Comparison of ENCODE assay signal across 1 cellular context in the genomic region with DNA sequence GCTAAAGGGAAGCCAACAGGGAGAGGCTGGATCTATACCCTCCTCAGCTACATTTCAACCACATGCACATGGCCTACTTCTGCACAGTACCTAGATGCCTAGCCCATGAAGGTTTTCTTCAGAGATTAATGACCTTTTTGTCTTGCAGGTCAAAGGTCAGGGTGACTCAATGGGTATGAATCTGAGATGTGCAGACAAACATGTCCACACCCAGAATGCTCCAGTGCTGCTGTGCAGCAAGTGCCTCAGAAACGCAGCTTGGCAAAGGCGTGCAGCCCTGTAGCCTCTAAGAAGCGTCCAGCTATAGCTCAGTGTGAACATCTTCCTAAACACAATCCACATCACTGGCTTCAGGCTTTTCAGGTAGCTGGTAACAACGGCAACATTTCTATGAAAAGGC.
TF ChIP-seq lines count a peak whose summit lies in the region.

No MANE protein-coding gene starts in this region.

TF ChIP-seq in K562, 482 proteins besides CTCF, POLR2A, EP300 and RAD21:
- TF ChIP-seq ESRRA (IDR thresholded peaks at IDR 0.05; ENCODE audit: borderline replicate concordance, low read depth), result 0 out of 2 replicates have a peak, but pooled peaks have one; percentile 35
- peak; percentile 42; the same call in 1 of the 2 replicates for TF ChIP-seq NR2C1 (IDR thresholded peaks at IDR 0.05)
- peak; percentile 71 for TF ChIP-seq NR2C1 (tag; IDR thresholded peaks at IDR 0.05)
- TF ChIP-seq BCOR (IDR thresholded peaks at IDR 0.05), result no peak
- TF ChIP-seq MEIS2 (IDR thresholded peaks at IDR 0.05; ENCODE audit: partially characterized antibody), result peak; percentile 22
